ENCODE assay signal across 8 cellular contexts in genomic region chr14:52124791-52125661, GRCh38. TPM values are rescaled to one million over a fixed set of nuclear protein-coding genes. Genes with fewer than 3 reads are reported as not detected.
DNase-seq lines count a peak whose midpoint lies in the region; ATAC-seq, FAIRE-seq and TF ChIP-seq lines count a peak whose summit lies in the region.

No MANE protein-coding gene starts in this region.

- no TSS peak for BruUV-seq in HepG2 (replicated peaks; lab: Mats Ljungman, UMichigan)

- TF ChIP-seq CTCF in psoas muscle (IDR thresholded peaks at IDR 0.05) (no peak), HepG2 (CRISPR knock-in tag; IDR thresholded peaks at IDR 0.05) (no peak)

- POLR2A ChIA-PET in HepG2 (lab: Yijun Ruan, JAX), result no interaction called here

- TF ChIP-seq EP300 in HepG2 (IDR thresholded peaks at IDR 0.05; ENCODE audit: low read depth in 2 of 2, low read length in 2 of 2) (no peak), HepG2 (CRISPR knock-in tag; IDR thresholded peaks at IDR 0.05; ENCODE audit: borderline replicate concordance) (no peak)

- no peak overlapping the region for H2AFZ ChIP-seq in HepG2 (ENCODE audit: low read length)

- H3K9me3 ChIP-seq in psoas muscle, result no peaks in the 10 kb centered on the region
- H3K9me3 ChIP-seq in HepG2 (ENCODE audit: low read length), result no peaks in the 10 kb centered on the region

- H3K4me1 ChIP-seq in psoas muscle, result no peaks in the 10 kb centered on the region
- peaks cover 11% of the 10 kb centered on the region for H3K4me1 ChIP-seq in HepG2 (ENCODE audit: insufficient read depth, low read length)

- TF ChIP-seq POLR2A in HepG2 (IDR thresholded peaks at IDR 0.05; ENCODE audit: insufficient read depth in 1 of 2, low read depth in 2 of 2, low read length in 2 of 2), result no peak

- intact Hi-C loops in Right ventricle myocardium superior (cut with DNase I), result no loop called here
- intact Hi-C loops in psoas muscle (cut with DNase I), result no loop called here
- intact Hi-C loops in HepG2 (cut with micrococcal nuclease; ENCODE audit: unreplicated experiment), result no loop called here

- in situ Hi-C loops in ACHN (cut with HindIII; ENCODE audit: low pct_ligation_motif_present, low pct_unique_long_range_greater_than_20kb, low sequenced_read_pairs), result no loop called here
- in situ Hi-C loops in HepG2 (cut with HindIII; ENCODE audit: extremely low pct_ligation_motif_present, low pct_unique_long_range_greater_than_20kb), result no loop called here

- CTCF ChIA-PET in HepG2 (lab: Yijun Ruan, JAX; ENCODE audit: low intra/inter-chr PET ratio, low total read pairs), result no interaction called here

- H3K27ac ChIP-seq in psoas muscle (peak overlapping the region; percentile 66), HepG2 (ENCODE audit: extremely low read length, insufficient read depth, low read length) (no peak overlapping the region)

- no peak for TF ChIP-seq RAD21 in HepG2 (CRISPR knock-in tag; IDR thresholded peaks at IDR 0.05)

- no peak overlapping the region for H3K4me2 ChIP-seq in HepG2 (ENCODE audit: low read depth, low read length)

- ATAC-seq in Right ventricle myocardium superior (ENCODE audit: poor library complexity) (peak; percentile 78), psoas muscle (peak; percentile 28 to 75 (median 65)), HepG2 (no peak), HG03469 (IDR thresholded peaks at IDR 0.05; ENCODE audit: unreplicated experiment) (no peak)

- peak; percentile 81 for DNase-seq in ELF-1 (ENCODE audit: low read depth, low spot score)
- DNase-seq in RCC 7860 (ENCODE audit: low spot score), result peak; percentile 38
- no peak for DNase-seq in Right ventricle myocardium superior
- DNase-seq in psoas muscle, result no peak
- DNase-seq in ACHN, result no peak
- DNase-seq in D341Med (ENCODE audit: low spot score), result no peak
- DNase-seq in HepG2 (ENCODE audit: low spot score), result no peak

- WGBS in psoas muscle, 3 donors, result 30 to 39% (median 35%) methylated on average over 7 of the region's 7 CpGs
- 14% methylated on average over 7 of the region's 7 CpGs for WGBS in HepG2 (ENCODE audit: low lambda C conversion rate)

- H4K20me1 ChIP-seq in HepG2 (ENCODE audit: insufficient read depth, low read length), result no peaks in the 10 kb centered on the region

- no peak overlapping the region for H3K4me3 ChIP-seq in psoas muscle
- no peak overlapping the region for H3K4me3 ChIP-seq in HepG2 (replicated peaks in 1 of 3; ENCODE audit: insufficient read depth in 1 of 3, low read depth in 2 of 3, low read length in 3 of 3)

- FAIRE-seq in RCC 7860 (lab: Jason Lieb, UNC) (no peak), HepG2 (lab: Jason Lieb, UNC) (no peak)

- no peak overlapping the region for H3K9ac ChIP-seq in HepG2 (ENCODE audit: insufficient read depth, low read depth, low read length)

- no peaks in the 10 kb centered on the region for H3K79me2 ChIP-seq in HepG2 (ENCODE audit: insufficient read depth, low read length)

- H3K36me3 ChIP-seq in psoas muscle (ENCODE audit: insufficient read depth in 1 of 2, low read depth in 1 of 2) (no peaks in the 10 kb centered on the region), HepG2 (replicated peaks in 1 of 2; ENCODE audit: control insufficient read depth in 1 of 2, insufficient read depth in 2 of 2, low read length in 2 of 2) (no peaks in the 10 kb centered on the region)

- H3K27me3 ChIP-seq in psoas muscle (ENCODE audit: insufficient read depth in 3 of 3, low read length in 2 of 3) (no peaks in the 10 kb centered on the region), HepG2 (ENCODE audit: control insufficient read depth in 1 of 2, insufficient read depth in 2 of 2, low read length in 2 of 2) (no peaks in the 10 kb centered on the region)

TF ChIP-seq in HepG2, 621 proteins besides CTCF, POLR2A, EP300 and RAD21:
- no peak for TF ChIP-seq ZNF263 (CRISPR knock-in tag; IDR thresholded peaks at IDR 0.05)
- no peak for TF ChIP-seq ZNF615 (CRISPR knock-in tag; IDR thresholded peaks at IDR 0.05; ENCODE audit: borderline replicate concordance)
- no peak for TF ChIP-seq TOE1 (CRISPR knock-in tag; IDR thresholded peaks at IDR 0.05)
- TF ChIP-seq PHF21A (CRISPR knock-in tag; IDR thresholded peaks at IDR 0.05), result no peak
- no peak for TF ChIP-seq ELF1 (CRISPR knock-in tag; IDR thresholded peaks at IDR 0.05)
- TF ChIP-seq CHD4 (IDR thresholded peaks at IDR 0.05; ENCODE audit: borderline replicate concordance, low read length), result no peak
- TF ChIP-seq HNRNPLL (IDR thresholded peaks at IDR 0.05; ENCODE audit: low read depth, low read length, poor library complexity, severe bottlenecking), result no peak
- no peak for TF ChIP-seq ZNF124 (CRISPR knock-in tag; IDR thresholded peaks at IDR 0.05)
- TF ChIP-seq ZFP36L1 (CRISPR knock-in tag; IDR thresholded peaks at IDR 0.05), result no peak
- TF ChIP-seq ESRRA (CRISPR knock-in tag; IDR thresholded peaks at IDR 0.05; ENCODE audit: low read depth), result no peak
- TF ChIP-seq MYPOP (CRISPR knock-in tag; IDR thresholded peaks at IDR 0.05), result no peak
- TF ChIP-seq ZNF101 (CRISPR knock-in tag; IDR thresholded peaks at IDR 0.05; ENCODE audit: borderline replicate concordance, low read depth), result no peak
- no peak for TF ChIP-seq HNRNPUL1 (IDR thresholded peaks at IDR 0.05; ENCODE audit: low read depth, low read length)
- TF ChIP-seq ZNF451 (CRISPR knock-in tag; IDR thresholded peaks at IDR 0.05), result no peak

RNA-seq across cellular contexts. Expression of gene NID2, which starts 56.2 kb away (rescaled TPM):
- total RNA-seq in Right ventricle myocardium superior (39.5 TPM), psoas muscle (10 to 100 TPM in 2 of 4 donors, 1 to 10 TPM in 2; 4.1 to 12.9 (median 8.8) TPM), HepG2 (2016; rRNA removed; fragmentation: Illumina TruSeq; extraction: Trizol) (not detected in 2 replicates)
- polyA plus RNA-seq in psoas muscle (1 to 10 TPM; 2.2 to 3.8 (median 3.5) TPM), HepG2 (2011; rRNA removed) (0.11 TPM in 1 of 2 replicates, not detected in the other)
- not detected in 2 replicates for total RNA-seq in HepG2 (2016; cell fraction: cytosol; rRNA removed; fragmentation: Illumina TruSeq; extraction: Trizol; ENCODE audit: low read depth)
- total RNA-seq in HepG2 (2016; cell fraction: insoluble cytoplasmic fraction; rRNA removed; fragmentation: Illumina TruSeq; extraction: Trizol), result 0.02 TPM in 1 of 2 replicates, not detected in the other
- not detected in 2 replicates for total RNA-seq in HepG2 (2016; cell fraction: membrane; rRNA removed; fragmentation: Illumina TruSeq; extraction: Trizol)
- total RNA-seq in HepG2 (2016; cell fraction: nucleus; rRNA removed; fragmentation: Illumina TruSeq; extraction: Trizol), result not detected in 2 replicates
- not detected in 2 replicates for polyA plus RNA-seq in HepG2 (2011; cell fraction: cytosol; rRNA removed)
- polyA plus RNA-seq in HepG2 (2011; cell fraction: nucleus; rRNA removed), result 0.05 TPM in 1 of 2 replicates, not detected in the other
- polyA plus RNA-seq in HepG2 (2012), result 0.20 TPM in 1 of 2 replicates, not detected in the other
- not detected in 2 replicates for polyA plus RNA-seq in HepG2 (2016; cell fraction: cytosol; fragmentation: Illumina TruSeq; extraction: Trizol; ENCODE audit: low read depth)
- polyA plus RNA-seq in HepG2 (2016; cell fraction: insoluble cytoplasmic fraction; fragmentation: Illumina TruSeq; extraction: Trizol; ENCODE audit: low read depth), result not detected in 2 replicates
- not detected in 2 replicates for polyA plus RNA-seq in HepG2 (2016; cell fraction: membrane; fragmentation: Illumina TruSeq; extraction: Trizol; ENCODE audit: low read depth)
- polyA plus RNA-seq in HepG2 (2016; cell fraction: nucleus; fragmentation: Illumina TruSeq; extraction: Trizol; ENCODE audit: insufficient read depth, low read depth), result not detected in 2 replicates
- 0.10 and 7.0 TPM in 2 replicates for polyA minus RNA-seq in HepG2 (2011; rRNA and poly(A)+ RNA removed; ENCODE audit: low replicate concordance)
- not detected in 2 replicates for polyA minus RNA-seq in HepG2 (2011; cell fraction: cytosol; rRNA and poly(A)+ RNA removed)
- not detected in 2 replicates for polyA minus RNA-seq in HepG2 (2011; cell fraction: nucleus; rRNA and poly(A)+ RNA removed)

Comparison
In these comparisons a context has a peak if more than half of its experiments do, and no peak if none do; other contexts are left out.
1. DNase-seq: peak in ELF-1 (single experiment) and RCC 7860 (single experiment); none in Right ventricle myocardium superior (single experiment), psoas muscle (0 of 2), ACHN (single experiment), D341Med (single experiment) and HepG2 (single experiment).
2. ATAC-seq: peak in Right ventricle myocardium superior (single experiment) and psoas muscle (4 of 4); none in HepG2 (single experiment) and HG03469 (single experiment).